In genomic region chr19:18118420-18119242, GRCh38 we compare ENCODE assay signal across 8 cellular contexts. TPM values are rescaled to one million over a fixed set of nuclear protein-coding genes. Genes with fewer than 3 reads are reported as not detected.
DNase-seq lines count a peak whose midpoint lies in the region; ATAC-seq and TF ChIP-seq lines count a peak whose summit lies in the region.

No MANE protein-coding gene starts in this region.

- H3K36me3 Mint-ChIP-seq in activated CD4-positive, alpha-beta T cell treated with anti-CD3 and anti-CD28 coated beads, Interleukin-2, amount 10 ng/mL, durations not matched to agents 24 days and 14 days (ENCODE audit: low read depth) = peaks cover 26% of the 10 kb centered on the region

- H3K4me3 ChIP-seq in adipocyte (ENCODE audit: low read length) (peak overlapping the region; percentile 82), left lung (peak overlapping the region; percentile 61 to 68), thymus (ENCODE audit: low read length) (peak overlapping the region; percentile 79)

- DNase-seq in activated CD4-positive, alpha-beta T cell treated with anti-CD3 and anti-CD28 coated beads, Interleukin-2, amount 10 ng/mL, durations not matched to agents 24 days and 14 days = peak; percentile 64
- no peak for DNase-seq in activated CD4-positive, alpha-beta T cell treated with anti-CD3 and anti-CD28 coated beads for 1 hour
- DNase-seq in adipocyte (ENCODE audit: low read depth) (no peak), left lung (no peak), AG08396 (ENCODE audit: low spot score) (no peak), GM13977 (ENCODE audit: low spot score) (no peak)

- no peaks in the 10 kb centered on the region for H3K9me3 ChIP-seq in adipocyte (ENCODE audit: control insufficient read depth, low read length)
- no peaks in the 10 kb centered on the region for H3K9me3 ChIP-seq in left lung
- H3K9me3 ChIP-seq in thymus (ENCODE audit: control insufficient read depth) = no peaks in the 10 kb centered on the region

- peak overlapping the region; percentile 97 for H3K27ac Mint-ChIP-seq in activated CD4-positive, alpha-beta T cell treated with anti-CD3 and anti-CD28 coated beads, Interleukin-2, amount 10 ng/mL, durations not matched to agents 24 days and 14 days

- WGBS in thymus = 36% methylated on average over 19 of the region's 19 CpGs

- ATAC-seq in left lung (no peak), GM21576 (IDR thresholded peaks at IDR 0.05; ENCODE audit: unreplicated experiment) (no peak)

- no peaks in the 10 kb centered on the region for H3K27me3 ChIP-seq in adipocyte (replicated peaks; ENCODE audit: control insufficient read depth, insufficient read depth, low read length)
- H3K27me3 ChIP-seq in left lung = no peaks in the 10 kb centered on the region
- no peaks in the 10 kb centered on the region for H3K27me3 ChIP-seq in thymus (ENCODE audit: control insufficient read depth, insufficient read depth)

- H3K4me1 Mint-ChIP-seq in activated CD4-positive, alpha-beta T cell treated with anti-CD3 and anti-CD28 coated beads, Interleukin-2, amount 10 ng/mL, durations not matched to agents 24 days and 14 days = peaks cover 31% of the 10 kb centered on the region

- H3K27me3 Mint-ChIP-seq in activated CD4-positive, alpha-beta T cell treated with anti-CD3 and anti-CD28 coated beads, Interleukin-2, amount 10 ng/mL, durations not matched to agents 24 days and 14 days = no peaks in the 10 kb centered on the region

- peaks cover 18% of the 10 kb centered on the region for H3K4me1 ChIP-seq in adipocyte (ENCODE audit: control insufficient read depth, insufficient read depth, low read length)
- H3K4me1 ChIP-seq in left lung = peaks cover 8 to 44% of the 10 kb centered on the region in 2 donors
- H3K4me1 ChIP-seq in thymus (ENCODE audit: control insufficient read depth, insufficient read depth, low read length) = peaks cover 14% of the 10 kb centered on the region

- peak overlapping the region in 1 of 2 donors; percentile 66 for H3K27ac ChIP-seq in left lung
- H3K27ac ChIP-seq in thymus (ENCODE audit: low read depth) = peak overlapping the region; percentile 77

- no peaks in the 10 kb centered on the region for H3K9me3 Mint-ChIP-seq in activated CD4-positive, alpha-beta T cell treated with anti-CD3 and anti-CD28 coated beads, Interleukin-2, amount 10 ng/mL, durations not matched to agents 24 days and 14 days

- no peak for TF ChIP-seq CTCF in left lung (IDR thresholded peaks at IDR 0.05)
- TF ChIP-seq CTCF in GM13977 (IDR thresholded peaks at IDR 0.05; ENCODE audit: extremely low read depth, insufficient read depth, missing control alignments) = no peak

- peak overlapping the region; percentile 80 for H3K9ac ChIP-seq in adipocyte (ENCODE audit: low read length)

- H3K4me3 Mint-ChIP-seq in activated CD4-positive, alpha-beta T cell treated with anti-CD3 and anti-CD28 coated beads, Interleukin-2, amount 10 ng/mL, durations not matched to agents 24 days and 14 days = peak overlapping the region; percentile 85

- H3K36me3 ChIP-seq in adipocyte (ENCODE audit: control insufficient read depth, insufficient read depth, low read length, severe bottlenecking) (peaks cover 8% of the 10 kb centered on the region), left lung (peaks cover 0 to 54% of the 10 kb centered on the region in 2 donors), thymus (ENCODE audit: control insufficient read depth, insufficient read depth) (peaks cover 12% of the 10 kb centered on the region)

- in situ Hi-C loops in GM13977 (cut with MboI; ENCODE audit: low pct_unique_long_range_greater_than_20kb, low sequenced_read_pairs, unreplicated experiment) = no loop called here

- intact Hi-C loops in activated CD4-positive, alpha-beta T cell treated with anti-CD3 and anti-CD28 coated beads, Interleukin-2, amount 10 ng/mL, durations not matched to agents 24 days and 14 days (cut with micrococcal nuclease) = loop anchor here (1.0 kb wide), 1 partner anchor 34 kb away; no protein-coding TSS in a partner anchor
- intact Hi-C loops in left lung (cut with DNase I) = no loop called here

RNA-seq across cellular contexts. Expression of gene MAST3, which starts 21.1 kb away (rescaled TPM):
- total RNA-seq in activated CD4-positive, alpha-beta T cell treated with anti-CD3 and anti-CD28 coated beads, Interleukin-2, amount 10 ng/mL, durations not matched to agents 24 days and 14 days = 16.2 and 17.2 TPM in 2 replicates
- total RNA-seq in left lung = 10 to 100 TPM; 17.0 to 30.3 TPM
- polyA plus RNA-seq in thymus = 8.9 TPM

RNA-seq across cellular contexts. Expression of gene IL12RB1, which starts 31.9 kb away (rescaled TPM):
- 37.0 and 38.8 TPM in 2 replicates for total RNA-seq in activated CD4-positive, alpha-beta T cell treated with anti-CD3 and anti-CD28 coated beads, Interleukin-2, amount 10 ng/mL, durations not matched to agents 24 days and 14 days
- total RNA-seq in left lung = 1 to 10 TPM; 3.1 to 5.4 TPM
- polyA plus RNA-seq in thymus = 3.7 TPM

RNA-seq across cellular contexts. Expression of gene PIK3R2, which starts 34.3 kb away (rescaled TPM):
- 19.6 and 20.7 TPM in 2 replicates for total RNA-seq in activated CD4-positive, alpha-beta T cell treated with anti-CD3 and anti-CD28 coated beads, Interleukin-2, amount 10 ng/mL, durations not matched to agents 24 days and 14 days
- 10 to 100 TPM; 34.1 to 35.3 TPM for total RNA-seq in left lung
- 15.1 TPM for polyA plus RNA-seq in thymus

RNA-seq across cellular contexts. Expression of gene IFI30, which starts 55.0 kb away (rescaled TPM):
- total RNA-seq in activated CD4-positive, alpha-beta T cell treated with anti-CD3 and anti-CD28 coated beads, Interleukin-2, amount 10 ng/mL, durations not matched to agents 24 days and 14 days = 49.4 and 52.7 TPM in 2 replicates
- 100 to 1,000 TPM; 577 to 986 TPM for total RNA-seq in left lung
- polyA plus RNA-seq in thymus = 237 TPM
